Comparison of ENCODE assay signal across 18 cellular contexts in the genomic region with DNA sequence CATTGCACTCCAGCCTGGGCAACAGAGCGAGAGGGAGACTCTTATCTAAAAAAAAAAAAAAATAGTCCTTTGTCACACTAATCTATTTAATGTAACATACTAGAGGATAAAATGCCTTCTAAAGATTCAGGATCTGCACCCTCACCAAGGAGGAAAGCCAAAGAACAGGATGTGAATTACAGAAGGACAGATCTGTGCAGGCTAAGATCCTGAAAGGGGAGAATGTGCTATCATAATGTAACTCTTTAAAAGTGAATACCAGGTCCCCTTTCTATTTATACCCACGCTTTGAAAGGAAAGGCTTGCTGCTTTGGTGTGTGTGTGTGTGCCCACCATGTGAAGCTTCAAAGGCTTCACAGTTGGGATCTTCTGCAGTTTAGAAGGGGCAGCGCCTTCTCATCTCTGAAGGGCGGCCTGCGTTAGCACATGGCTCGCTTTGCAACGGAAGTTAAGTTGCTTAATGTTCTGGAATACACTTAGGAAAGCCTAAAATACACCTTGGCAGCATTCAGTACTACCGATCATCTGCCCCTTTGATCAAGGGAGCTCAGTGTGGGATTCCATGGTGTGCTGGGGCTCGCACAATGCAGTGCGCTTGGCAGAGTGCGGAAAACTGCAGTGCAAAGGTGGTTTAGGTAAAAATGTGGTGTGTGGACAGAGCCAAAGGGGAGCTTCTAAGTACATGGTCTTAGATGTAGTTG. TPM values are rescaled to one million over a fixed set of nuclear protein-coding genes. Genes with fewer than 3 reads are reported as not detected.
A peak's percentile ranks its signal among the peaks of the same experiment; 100 is the strongest.
DNase-seq lines count a peak whose midpoint lies in the region; ATAC-seq and TF ChIP-seq lines count a peak whose summit lies in the region.
"Had no signal": no experiment of that assay in that cellular context is flagged by ENCODE, and none has a peak within 500 bp of the region (broad histone marks: within the 10 kb centered on the region; RNA-seq: fewer than 3 reads in every experiment).

No MANE protein-coding gene starts in this region.

- H3K79me2 ChIP-seq in mesendoderm (ENCODE audit: control insufficient read depth, insufficient read depth, low read length), result peaks cover 88% of the 10 kb centered on the region

- ATAC-seq in GM21360 (IDR thresholded peaks at IDR 0.05; ENCODE audit: unreplicated experiment) (no peak), HG03432 (IDR thresholded peaks at IDR 0.05; ENCODE audit: unreplicated experiment) (no peak)
- no peak for ATAC-seq in stimulated activated naive CD8-positive, alpha-beta T cell treated with anti-CD3 and anti-CD28 coated beads, Interleukin-15, Interleukin-2, amounts not matched to agents 100 U/mL and 50 U/mL, for 24 hours
- ATAC-seq: PC-3 had no signal

- H3K4me1 Mint-ChIP-seq in glutamatergic neuron (ENCODE audit: low read depth, unreplicated experiment), result peaks cover 59% of the 10 kb centered on the region
- H3K4me1 Mint-ChIP-seq in type B pancreatic cell (ENCODE audit: unreplicated experiment), result peaks cover 57% of the 10 kb centered on the region

- H3K27me3 ChIP-seq in HUES64 (ENCODE audit: insufficient read depth, low read length) (no peaks in the 10 kb centered on the region), mesendoderm (ENCODE audit: insufficient read depth, low read length, poor library complexity) (no peaks in the 10 kb centered on the region)

- H3K9ac ChIP-seq in HUES64 (ENCODE audit: low read depth, low read length) (no peak overlapping the region), mesendoderm (ENCODE audit: low read length) (peak overlapping the region; percentile 31)

- H3K56ac ChIP-seq in mesendoderm (ENCODE audit: low read length), result peak overlapping the region; percentile 44

- no peak overlapping the region for H2BK5ac ChIP-seq in mesendoderm (ENCODE audit: low read length)

- H3K4me1 ChIP-seq in HUES64 (ENCODE audit: insufficient read depth, low read length), result peaks cover 71% of the 10 kb centered on the region
- H3K4me1 ChIP-seq in mesendoderm (ENCODE audit: control insufficient read depth, low read depth, low read length), result peaks cover 32% of the 10 kb centered on the region
- H3K4me1 ChIP-seq: BE2C had no signal

- H3K9me3 Mint-ChIP-seq in glutamatergic neuron (ENCODE audit: unreplicated experiment) (peaks cover 7% of the 10 kb centered on the region), type B pancreatic cell (no peaks in the 10 kb centered on the region)

- no peaks in the 10 kb centered on the region for H3K9me3 ChIP-seq in HUES64 (ENCODE audit: insufficient read depth, low read depth, low read length)
- H3K9me3 ChIP-seq: BE2C, HAP-1 had no signal

- no peak overlapping the region for H3K27ac Mint-ChIP-seq in glutamatergic neuron (ENCODE audit: unreplicated experiment)
- H3K27ac Mint-ChIP-seq in type B pancreatic cell, result no peak overlapping the region

- peak overlapping the region; percentile 68 for H3K23ac ChIP-seq in mesendoderm (ENCODE audit: low read length)

- WGBS in HUES64, result 73% methylated on average over 10 of the region's 11 CpGs
- no CpG with 5 or more reads among the region's 11 CpGs for WGBS in mesendoderm (ENCODE audit: extremely low coverage, insufficient coverage, low lambda C conversion rate)

- H3K27ac ChIP-seq in HUES64 (ENCODE audit: low read depth, low read length), result peak overlapping the region; percentile 20; the same call in 1 of the 2 replicates
- H3K27ac ChIP-seq in mesendoderm (ENCODE audit: low read depth, low read length), result no peak overlapping the region
- H3K27ac ChIP-seq: SK-N-MC had no signal

- H2BK15ac ChIP-seq in mesendoderm (replicated peaks; ENCODE audit: low read depth), result no peak overlapping the region

- peaks cover 14% of the 10 kb centered on the region for H3K79me1 ChIP-seq in mesendoderm (ENCODE audit: low read length)

- H3K4me3 ChIP-seq in HUES64 (ENCODE audit: low read length), result no peak overlapping the region
- H3K4me3 ChIP-seq in mesendoderm (ENCODE audit: low read length), result no peak overlapping the region
- H3K4me3 ChIP-seq: HAP-1, SK-N-MC had no signal

- DNase-seq in glutamatergic neuron (no peak), mesendoderm (no peak), type B pancreatic cell (ENCODE audit: extremely low spot score, unreplicated experiment) (no peak)
- DNase-seq in stimulated activated naive CD8-positive, alpha-beta T cell treated with anti-CD3 and anti-CD28 coated beads, Interleukin-15, Interleukin-2, amounts not matched to agents 100 U/mL and 50 U/mL, for 24 hours, result no peak
- DNase-seq: BE2C; CD4-positive, alpha-beta memory T cell; KBM-7; NCI-H1436 treated with DMSO at 0.1 percent for 48 hours; NCI-H2107; NCI-H345; NCI-H69; PC-3 had no signal

- H2AK5ac ChIP-seq in mesendoderm (ENCODE audit: low read length), result no peak overlapping the region

- H3K27me3 Mint-ChIP-seq in glutamatergic neuron (ENCODE audit: unreplicated experiment), result peaks cover 11% of the 10 kb centered on the region
- H3K27me3 Mint-ChIP-seq in type B pancreatic cell, result peaks cover 2% of the 10 kb centered on the region

- H3K4me2 ChIP-seq in mesendoderm (ENCODE audit: low read length), result no peak overlapping the region

- H3K4me3 Mint-ChIP-seq in glutamatergic neuron (ENCODE audit: unreplicated experiment) (peak overlapping the region; percentile 71), type B pancreatic cell (peak overlapping the region; percentile 45)
- H3K4me3 Mint-ChIP-seq: CD4-positive, alpha-beta memory T cell had no signal

- H3K36me3 ChIP-seq in HUES64 (ENCODE audit: insufficient read depth, low read length), result peaks cover 3% of the 10 kb centered on the region; the same call in 1 of the 2 replicates
- no peaks in the 10 kb centered on the region for H3K36me3 ChIP-seq in mesendoderm (ENCODE audit: control insufficient read depth, insufficient read depth, low read length)
- H3K36me3 ChIP-seq: BE2C had no signal

- no peak overlapping the region for H3K18ac ChIP-seq in mesendoderm (ENCODE audit: low read length)

- H2BK120ac ChIP-seq in mesendoderm (ENCODE audit: low read depth, low read length), result no peak overlapping the region

- no peak overlapping the region for H3K4ac ChIP-seq in mesendoderm (ENCODE audit: low read depth, low read length)

- H4K5ac ChIP-seq in mesendoderm (ENCODE audit: low read length), result no peak overlapping the region

- H3K36me3 Mint-ChIP-seq in glutamatergic neuron (ENCODE audit: unreplicated experiment) (no peaks in the 10 kb centered on the region), type B pancreatic cell (no peaks in the 10 kb centered on the region)
- H3K36me3 Mint-ChIP-seq: CD4-positive, alpha-beta memory T cell had no signal

- TF ChIP-seq CTCF in glutamatergic neuron (IDR thresholded peaks at IDR 0.05; ENCODE audit: partially characterized antibody, unreplicated experiment), result no peak
- TF ChIP-seq CTCF in type B pancreatic cell (conservative IDR thresholded peaks at IDR 0.05), result no peak

- H4K8ac ChIP-seq in mesendoderm (ENCODE audit: low read depth, low read length), result no peak overlapping the region

RNA-seq across cellular contexts. Expression of a gene that starts 6.8 kb away (rescaled TPM):
- polyA plus RNA-seq in HUES64 (2013, experiment 1 of 2), result 38.0 TPM
- 38.7 TPM for polyA plus RNA-seq in HUES64 (2013, experiment 2 of 2)
- total RNA-seq in glutamatergic neuron (ENCODE audit: unreplicated experiment) (178 TPM), type B pancreatic cell (ENCODE audit: low replicate concordance) (7.9 and 25.3 TPM in 2 replicates)
- 27.4 TPM for polyA plus RNA-seq in mesendoderm (2013, experiment 1 of 2)
- polyA plus RNA-seq in mesendoderm (2013, experiment 2 of 2), result 28.3 TPM
- total RNA-seq: CD4-positive, alpha-beta memory T cell; HT-29; PC-3 had no signal
- polyA plus RNA-seq: CD4-positive, alpha-beta memory T cell had no signal
